Comparison of ENCODE assay signal across 10 cellular contexts in the genomic region with DNA sequence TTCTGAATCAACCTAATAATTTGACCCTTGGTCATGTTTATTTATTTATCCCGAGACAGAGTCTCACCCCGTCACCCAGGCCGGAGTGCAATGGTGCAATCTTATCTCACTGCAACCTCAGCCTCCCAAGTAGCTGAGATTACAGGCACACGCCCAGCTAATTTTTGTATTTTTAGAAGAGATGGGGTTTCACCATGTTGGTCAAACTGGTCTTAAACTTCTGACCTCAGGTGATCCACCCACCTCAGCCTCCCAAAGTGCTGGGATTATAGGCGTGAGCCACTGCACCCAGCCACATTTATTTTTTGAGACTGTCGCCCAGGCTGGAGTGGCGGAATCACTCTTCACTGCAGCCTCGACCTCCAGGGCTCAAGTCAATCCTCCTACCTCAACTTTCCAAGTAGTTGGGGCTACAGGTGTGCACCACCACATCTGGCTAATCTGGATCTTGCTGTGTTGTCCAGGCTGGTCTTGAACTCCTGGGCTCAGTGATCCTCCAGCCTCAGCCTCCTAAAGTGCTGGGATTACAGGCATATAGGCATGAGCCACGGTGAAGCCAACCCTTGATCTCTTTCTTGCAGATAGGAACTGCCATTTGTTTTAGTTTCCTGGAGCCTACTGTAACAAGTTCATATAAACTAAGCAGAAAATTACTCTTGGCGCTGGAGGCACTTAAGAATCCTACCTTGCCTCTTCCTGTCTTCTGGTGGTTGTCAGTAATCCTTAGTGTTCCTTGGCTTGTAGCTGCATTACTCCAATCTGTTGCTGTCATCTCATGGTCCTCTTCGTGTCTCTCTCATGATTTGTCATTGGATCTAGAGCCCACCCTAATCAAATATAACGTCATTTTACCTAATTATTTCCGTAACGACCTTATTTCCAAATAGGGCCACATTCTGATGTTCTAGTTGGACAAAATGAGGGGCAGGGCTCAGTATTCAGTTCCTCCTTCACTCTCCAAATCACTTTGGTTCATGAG. TPM values are rescaled to one million over a fixed set of nuclear protein-coding genes. Genes with fewer than 3 reads are reported as not detected.
DNase-seq lines count a peak whose midpoint lies in the region; ATAC-seq and TF ChIP-seq lines count a peak whose summit lies in the region.
"Had no signal": no experiment of that assay in that cellular context is flagged by ENCODE, and none has a peak within 500 bp of the region (broad histone marks: within the 10 kb centered on the region; RNA-seq: fewer than 3 reads in every experiment).

No MANE protein-coding gene starts in this region.

- no peaks in the 10 kb centered on the region for H3K27me3 ChIP-seq in HUES6 (ENCODE audit: control insufficient read depth, insufficient read depth, low read length)
- no peaks in the 10 kb centered on the region for H3K27me3 ChIP-seq in mesenchymal stem cell (ENCODE audit: control insufficient read depth in 1 of 2, insufficient read depth in 1 of 2, low read length in 2 of 2)
- no peaks in the 10 kb centered on the region for H3K27me3 ChIP-seq in upper lobe of right lung

- in situ Hi-C loops in astrocyte of the spinal cord (cut with HindIII; ENCODE audit: low sequenced_read_pairs) (no loop called here), ACHN (cut with HindIII; ENCODE audit: low pct_ligation_motif_present, low pct_unique_long_range_greater_than_20kb, low sequenced_read_pairs) (no loop called here)

- H3K4me2 ChIP-seq in mesenchymal stem cell (ENCODE audit: low read length, poor library complexity, severe bottlenecking), result peak overlapping the region; percentile 74

- TF ChIP-seq CTCF in CD14-positive monocyte (IDR thresholded peaks at IDR 0.05) (no peak), astrocyte of the spinal cord (IDR thresholded peaks at IDR 0.05; ENCODE audit: low read depth, low read length) (no peak), upper lobe of right lung (IDR thresholded peaks at IDR 0.05) (no peak)

- H3K4me3 ChIP-seq in HUES6 (ENCODE audit: low read depth, low read length), result peak overlapping the region; percentile 88
- H3K4me3 ChIP-seq in astrocyte of the spinal cord (ENCODE audit: low read depth, low read length), result peak overlapping the region; percentile 84
- H3K4me3 ChIP-seq in mesenchymal stem cell (ENCODE audit: insufficient read depth in 1 of 2, low read depth in 1 of 2, low read length in 2 of 2), result peak overlapping the region in 1 of 2 experiments; percentile 91
- H3K4me3 ChIP-seq in upper lobe of right lung, result no peak overlapping the region

- peak overlapping the region; percentile 55 for H4K91ac ChIP-seq in mesenchymal stem cell (ENCODE audit: low read length)

- H3K18ac ChIP-seq in mesenchymal stem cell (ENCODE audit: low read depth in 1 of 2, low read length in 2 of 2), result no peak overlapping the region

- peak overlapping the region; percentile 3 to 80 (median 71) for H3K27ac Mint-ChIP-seq in CD14-positive monocyte

- 59% methylated on average over 14 of the region's 14 CpGs for WGBS in mesenchymal stem cell

- peaks cover 37 to 51% of the 10 kb centered on the region in 2 donors for H3K36me3 Mint-ChIP-seq in CD14-positive monocyte

- H3K9ac ChIP-seq in HUES6 (ENCODE audit: low read length) (peak overlapping the region; percentile 93), mesenchymal stem cell (ENCODE audit: low read length) (peak overlapping the region; percentile 99)

- peak overlapping the region in 1 of 2 experiments; percentile 36 for H3K14ac ChIP-seq in mesenchymal stem cell (ENCODE audit: low read length in 2 of 2)

- no peak overlapping the region for H3K4ac ChIP-seq in mesenchymal stem cell (ENCODE audit: low read depth in 1 of 2, low read length in 2 of 2)

- H3K9me3 ChIP-seq in HUES6 (ENCODE audit: control insufficient read depth, insufficient read depth, low read depth, low read length), result no peaks in the 10 kb centered on the region
- no peaks in the 10 kb centered on the region for H3K9me3 ChIP-seq in mesenchymal stem cell (ENCODE audit: control insufficient read depth, low read length)
- no peaks in the 10 kb centered on the region for H3K9me3 ChIP-seq in upper lobe of right lung

- no peaks in the 10 kb centered on the region for H3K27me3 Mint-ChIP-seq in CD14-positive monocyte (ENCODE audit: low read depth in 3 of 3)

- no peak for ATAC-seq in HG03025 (IDR thresholded peaks at IDR 0.05; ENCODE audit: low FRiP score, unreplicated experiment)
- ATAC-seq in upper lobe of right lung, result no peak
- ATAC-seq in GM21381 (IDR thresholded peaks at IDR 0.05; ENCODE audit: unreplicated experiment), result no peak
- ATAC-seq: left lobe of liver had no signal

- H2AK5ac ChIP-seq in mesenchymal stem cell (ENCODE audit: low read length, severe bottlenecking), result no peak overlapping the region

- H3K27ac ChIP-seq in HUES6 (ENCODE audit: low read depth, low read length) (peak overlapping the region; percentile 21; the same call in 1 of the 2 replicates), mesenchymal stem cell (ENCODE audit: low read length, poor library complexity, severe bottlenecking) (no peak overlapping the region), upper lobe of right lung (no peak overlapping the region)

- H3K4me1 ChIP-seq in HUES6 (ENCODE audit: control insufficient read depth, insufficient read depth, low read length) (peaks cover 14% of the 10 kb centered on the region; the same call in 1 of the 2 replicates), mesenchymal stem cell (ENCODE audit: control insufficient read depth, insufficient read depth, low read depth, low read length) (peaks cover 29% of the 10 kb centered on the region), upper lobe of right lung (peaks cover 62% of the 10 kb centered on the region)

- H3K79me1 ChIP-seq in mesenchymal stem cell (replicated peaks; ENCODE audit: low read length, poor library complexity, severe bottlenecking), result peaks cover 17% of the 10 kb centered on the region

- no peak overlapping the region for H3K23ac ChIP-seq in mesenchymal stem cell (ENCODE audit: low read length in 2 of 2)

- no peak overlapping the region for H3K4me3 Mint-ChIP-seq in CD14-positive monocyte

- DNase-seq in CD14-positive monocyte (ENCODE audit: low spot score), result no peak
- no peak for DNase-seq in astrocyte of the spinal cord (ENCODE audit: low read depth, low spot score)
- no peak for DNase-seq in mesenchymal stem cell
- DNase-seq in ACHN, result no peak
- no peak for DNase-seq in upper lobe of right lung
- DNase-seq: activated CD8-positive, alpha-beta memory T cell treated with anti-CD3 and anti-CD28 coated beads for 24 hours had no signal

- H2BK120ac ChIP-seq in mesenchymal stem cell (ENCODE audit: low read depth, low read length), result no peak overlapping the region

- no peak overlapping the region for H2BK15ac ChIP-seq in mesenchymal stem cell (ENCODE audit: low read depth, poor library complexity, severe bottlenecking)

- H4K8ac ChIP-seq in mesenchymal stem cell (ENCODE audit: low read length), result peak overlapping the region; percentile 20

- H3K36me3 ChIP-seq in HUES6 (ENCODE audit: control insufficient read depth, insufficient read depth, low read length) (peaks cover 61% of the 10 kb centered on the region), mesenchymal stem cell (ENCODE audit: control insufficient read depth in 1 of 2, insufficient read depth in 2 of 2, low read depth in 1 of 2, low read length in 2 of 2) (peaks cover 41 to 67% of the 10 kb centered on the region in 2 experiments), upper lobe of right lung (peaks cover 41% of the 10 kb centered on the region)

- H2BK12ac ChIP-seq in mesenchymal stem cell (ENCODE audit: low read length in 2 of 2), result peak overlapping the region in 1 of 2 experiments; percentile 42

- H2AFZ ChIP-seq in mesenchymal stem cell (ENCODE audit: low read depth, low read length), result no peak overlapping the region

- peaks cover 69% of the 10 kb centered on the region for H3K4me1 Mint-ChIP-seq in CD14-positive monocyte

- no peak overlapping the region for H2BK5ac ChIP-seq in mesenchymal stem cell (ENCODE audit: low read depth, low read length, poor library complexity, severe bottlenecking)

- no peaks in the 10 kb centered on the region for H3K9me3 Mint-ChIP-seq in CD14-positive monocyte

- intact Hi-C loops in CD14-positive monocyte (cut with micrococcal nuclease) (loop anchor here in 1 of 2 donors (2.0 kb wide), 1 partner anchor 15 kb away; a partner anchor contains a TSS), upper lobe of right lung (cut with DNase I) (no loop called here)

RNA-seq across cellular contexts. Expression of a gene that starts 2.3 kb away (rescaled TPM):
- 1,000 to 10,000 TPM; 2,430 to 2,894 TPM for polyA plus RNA-seq in CD14-positive monocyte
- 6,369 TPM for polyA plus RNA-seq in mesenchymal stem cell (2013, experiment 1 of 2)
- polyA plus RNA-seq in mesenchymal stem cell (2013, experiment 2 of 2), result 6,579 TPM
- total RNA-seq in upper lobe of right lung, result 1,687 TPM

RNA-seq across cellular contexts. Expression of a gene that starts 2.5 kb away (rescaled TPM):
- polyA plus RNA-seq in CD14-positive monocyte, result 10 to 100 TPM; 11.0 to 14.5 TPM
- 30.7 TPM for polyA plus RNA-seq in mesenchymal stem cell (2013, experiment 1 of 2)
- polyA plus RNA-seq in mesenchymal stem cell (2013, experiment 2 of 2), result 29.4 TPM
- total RNA-seq in upper lobe of right lung, result 47.5 TPM

RNA-seq across cellular contexts. Expression of a gene that starts 2.7 kb away (rescaled TPM):
- 10 to 100 TPM; 28.5 to 32.2 TPM for polyA plus RNA-seq in CD14-positive monocyte
- polyA plus RNA-seq in mesenchymal stem cell (2013, experiment 1 of 2), result 2.8 TPM
- 3.1 TPM for polyA plus RNA-seq in mesenchymal stem cell (2013, experiment 2 of 2)
- 16.8 TPM for total RNA-seq in upper lobe of right lung

RNA-seq across cellular contexts. Expression of a gene that starts 14.8 kb away (rescaled TPM):
- 10 to 100 TPM; 33.3 to 37.3 TPM for polyA plus RNA-seq in CD14-positive monocyte
- 66.3 TPM for polyA plus RNA-seq in mesenchymal stem cell (2013, experiment 1 of 2)
- 59.2 TPM for polyA plus RNA-seq in mesenchymal stem cell (2013, experiment 2 of 2)
- 37.0 TPM for total RNA-seq in upper lobe of right lung

RNA-seq across cellular contexts. Expression of a gene that starts 15.2 kb away (rescaled TPM):
- 10 to 100 TPM; 26.0 to 28.4 TPM for polyA plus RNA-seq in CD14-positive monocyte
- polyA plus RNA-seq in mesenchymal stem cell (2013, experiment 1 of 2), result 52.4 TPM
- 52.8 TPM for polyA plus RNA-seq in mesenchymal stem cell (2013, experiment 2 of 2)
- 39.3 TPM for total RNA-seq in upper lobe of right lung
